ENCODE assay signal across 1 cellular context in the genomic region with DNA sequence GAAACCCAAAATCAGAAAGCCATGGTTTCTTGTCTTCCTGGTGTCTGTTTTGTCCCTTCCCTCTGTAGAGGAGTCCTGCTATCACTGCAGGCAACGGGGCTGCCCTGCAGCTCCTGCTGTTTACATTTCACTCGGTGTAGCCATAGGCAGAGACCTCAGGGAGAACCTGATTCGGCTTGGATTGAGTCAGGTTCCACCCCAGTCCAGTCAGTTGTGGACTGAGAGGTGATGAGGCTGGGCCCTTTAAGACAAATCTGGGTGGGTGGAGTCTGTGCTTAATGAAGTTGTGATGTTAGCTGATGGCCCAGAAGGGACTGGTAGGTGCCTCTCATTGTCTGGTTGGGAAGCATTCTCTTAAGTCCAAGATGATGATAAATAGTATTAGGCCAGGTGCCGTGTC.
TF ChIP-seq lines count a peak whose summit lies in the region.

No MANE protein-coding gene starts in this region.

TF ChIP-seq in A549, 52 proteins besides CTCF, POLR2A, EP300 and RAD21 (continued from another document):
- TF ChIP-seq USF2 (IDR thresholded peaks at IDR 0.05), result no peak
- TF ChIP-seq MAZ (IDR thresholded peaks at IDR 0.05; ENCODE audit: borderline replicate concordance, low read depth, low read length), result no peak
- TF ChIP-seq, protein P1, sequence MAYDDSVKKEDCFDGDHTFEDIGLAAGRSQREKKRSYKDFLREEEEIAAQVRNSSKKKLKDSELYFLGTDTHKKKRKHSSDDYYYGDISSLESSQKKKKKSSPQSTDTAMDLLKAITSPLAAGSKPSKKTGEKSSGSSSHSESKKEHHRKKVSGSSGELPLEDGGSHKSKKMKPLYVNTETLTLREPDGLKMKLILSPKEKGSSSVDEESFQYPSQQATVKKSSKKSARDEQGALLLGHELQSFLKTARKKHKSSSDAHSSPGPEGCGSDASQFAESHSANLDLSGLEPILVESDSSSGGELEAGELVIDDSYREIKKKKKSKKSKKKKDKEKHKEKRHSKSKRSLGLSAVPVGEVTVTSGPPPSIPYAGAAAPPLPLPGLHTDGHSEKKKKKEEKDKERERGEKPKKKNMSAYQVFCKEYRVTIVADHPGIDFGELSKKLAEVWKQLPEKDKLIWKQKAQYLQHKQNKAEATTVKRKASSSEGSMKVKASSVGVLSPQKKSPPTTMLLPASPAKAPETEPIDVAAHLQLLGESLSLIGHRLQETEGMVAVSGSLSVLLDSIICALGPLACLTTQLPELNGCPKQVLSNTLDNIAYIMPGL (CRISPR knock-in tag; IDR thresholded peaks at IDR 0.05; ENCODE audit: borderline replicate concordance), result no peak
- no peak for TF ChIP-seq RCOR1 (IDR thresholded peaks at IDR 0.05; ENCODE audit: low read depth, low read length)
